Comparison of ENCODE assay signal across 26 cellular contexts in genomic region chr3:77189684-77190083, GRCh38.
"Had no signal": no experiment of that assay in that cellular context is flagged by ENCODE, and none has a peak within 500 bp of the region (broad histone marks: within the 10 kb centered on the region; RNA-seq: fewer than 3 reads in every experiment).

No MANE protein-coding gene starts in this region.

- H3K36me3 Mint-ChIP-seq: activated naive CD4-positive, alpha-beta T cell treated with anti-CD3 and anti-CD28 coated beads, Interleukin-2, amount 50 U/mL, for 24 hours; naive thymus-derived CD8-positive, alpha-beta T cell; T-cell had no signal

- ATAC-seq: activated CD8-positive, alpha-beta T cell treated with anti-CD3 and anti-CD28 coated beads for 36 hours; activated naive CD8-positive, alpha-beta T cell treated with anti-CD3 and anti-CD28 coated beads, Interleukin-2, amount 50 U/mL, for 24 hours; activated T-cell treated with anti-CD3 and anti-CD28 coated beads, Interleukin-2, amount 50 U/mL, for 4 hours; naive thymus-derived CD8-positive, alpha-beta T cell; T-cell had no signal

- DNase-seq: activated CD4-positive, alpha-beta T cell treated with anti-CD3 and anti-CD28 coated beads for 1 hour; activated CD4-positive, alpha-beta T cell treated with anti-CD3 and anti-CD28 coated beads, Interleukin-2, amount 50 U/mL, for 1 hour; activated CD8-positive, alpha-beta T cell treated with anti-CD3 and anti-CD28 coated beads for 36 hours; activated naive CD8-positive, alpha-beta T cell treated with anti-CD3 and anti-CD28 coated beads, Interleukin-2, amount 50 U/mL, for 24 hours; activated T-cell treated with anti-CD3 and anti-CD28 coated beads, Interleukin-2, amount 50 U/mL, for 4 hours; amygdala; caudate nucleus; esophagus squamous epithelium; islet precursor cell; left ventricle myocardium superior; mammary epithelial cell; naive thymus-derived CD8-positive, alpha-beta T cell; posterior cingulate gyrus; right cardiac atrium; stimulated activated CD4-positive, alpha-beta T cell treated with anti-CD3 and anti-CD28 coated beads, Interleukin-15, amount 100 ng/mL, for 24 hours; stimulated activated CD4-positive, alpha-beta T cell treated with anti-CD3 and anti-CD28 coated beads, Interleukin-2, amount 100 ng/mL, for 24 hours; stimulated activated naive CD4-positive, alpha-beta T cell; T-cell; WERI-Rb-1 had no signal

- H3K4me1 ChIP-seq: esophagus squamous epithelium, suprapubic skin had no signal

- H3K36me3 ChIP-seq: esophagus squamous epithelium, suprapubic skin, tibial nerve, WERI-Rb-1 had no signal

- H3K27ac Mint-ChIP-seq: activated CD8-positive, alpha-beta T cell treated with anti-CD3 and anti-CD28 coated beads for 36 hours; activated naive CD4-positive, alpha-beta T cell treated with anti-CD3 and anti-CD28 coated beads, Interleukin-2, amount 50 U/mL, for 24 hours; activated naive CD8-positive, alpha-beta T cell treated with anti-CD3 and anti-CD28 coated beads, Interleukin-2, amount 50 U/mL, for 24 hours; activated T-helper 2 cell treated with anti-CD3 and anti-CD28 coated beads, Interferon-gamma antibody, Interleukin-2, Interleukin-4, amounts not matched to agents 10 μg/mL and 5 μg/mL and 100 μg/mL, durations not matched to agents 14 hours and 24 hours and 36 hours; naive thymus-derived CD8-positive, alpha-beta T cell; T-cell; T-helper 2 cell treated with Interferon-gamma antibody and Interleukin-4, amounts not matched to agents 5 μg/mL and 100 μg/mL, for 36 hours had no signal

- H3K27me3 Mint-ChIP-seq: activated CD8-positive, alpha-beta T cell treated with anti-CD3 and anti-CD28 coated beads for 36 hours; activated naive CD4-positive, alpha-beta T cell treated with anti-CD3 and anti-CD28 coated beads, Interleukin-2, amount 50 U/mL, for 24 hours; activated naive CD8-positive, alpha-beta T cell treated with anti-CD3 and anti-CD28 coated beads, Interleukin-2, amount 50 U/mL, for 24 hours; naive thymus-derived CD8-positive, alpha-beta T cell; T-cell had no signal

- H3K27me3 ChIP-seq: esophagus squamous epithelium, suprapubic skin, tibial nerve had no signal

- H3K4me1 Mint-ChIP-seq: activated naive CD4-positive, alpha-beta T cell treated with anti-CD3 and anti-CD28 coated beads, Interleukin-2, amount 50 U/mL, for 24 hours; activated naive CD8-positive, alpha-beta T cell treated with anti-CD3 and anti-CD28 coated beads, Interleukin-2, amount 50 U/mL, for 24 hours; naive thymus-derived CD8-positive, alpha-beta T cell; T-cell had no signal

- H3K4me3 ChIP-seq: esophagus squamous epithelium, suprapubic skin, tibial nerve had no signal

- H3K9me3 ChIP-seq: esophagus squamous epithelium, suprapubic skin, tibial nerve had no signal

- H3K27ac ChIP-seq: epithelial cell of prostate, esophagus squamous epithelium, tibial nerve, WERI-Rb-1 had no signal

- FAIRE-seq: frontal cortex had no signal

- H3K4me3 Mint-ChIP-seq: activated CD8-positive, alpha-beta T cell treated with anti-CD3 and anti-CD28 coated beads for 36 hours; activated naive CD4-positive, alpha-beta T cell treated with anti-CD3 and anti-CD28 coated beads, Interleukin-2, amount 50 U/mL, for 24 hours; activated naive CD8-positive, alpha-beta T cell treated with anti-CD3 and anti-CD28 coated beads, Interleukin-2, amount 50 U/mL, for 24 hours; activated T-cell treated with anti-CD3 and anti-CD28 coated beads, Interleukin-2, amount 50 U/mL, for 4 hours; naive thymus-derived CD8-positive, alpha-beta T cell; T-cell; T-helper 2 cell treated with Interferon-gamma antibody and Interleukin-4, amounts not matched to agents 5 μg/mL and 100 μg/mL, for 36 hours had no signal
